Comparison of ENCODE assay signal across 23 cellular contexts in genomic region chr1:231226161-231226560, GRCh38. TPM values are rescaled to one million over a fixed set of nuclear protein-coding genes. Genes with fewer than 3 reads are reported as not detected.
DNase-seq lines count a peak whose midpoint lies in the region; ATAC-seq, FAIRE-seq and TF ChIP-seq lines count a peak whose summit lies in the region.
"Had no signal": no experiment of that assay in that cellular context is flagged by ENCODE, and none has a peak within 500 bp of the region (broad histone marks: within the 10 kb centered on the region; RNA-seq: fewer than 3 reads in every experiment).

No MANE protein-coding gene starts in this region.

- H3K4me3 Mint-ChIP-seq in central memory CD8-positive, alpha-beta T cell = no peak overlapping the region
- no peak overlapping the region for H3K4me3 Mint-ChIP-seq in memory B cell
- H3K4me3 Mint-ChIP-seq: CD4-positive, CD25-positive, alpha-beta regulatory T cell; CD8-positive, alpha-beta memory T cell; H9; IgD-negative memory B cell had no signal

- H2BK12ac ChIP-seq in neuronal stem cell (ENCODE audit: low read length) = no peak overlapping the region

- peaks cover 7% of the 10 kb centered on the region for H3K4me1 ChIP-seq in HepG2 (ENCODE audit: insufficient read depth, low read length)
- peaks cover 0 to 5% (median 0%) of the 10 kb centered on the region in 4 donors for H3K4me1 ChIP-seq in right lobe of liver
- H3K4me1 ChIP-seq in neuronal stem cell (ENCODE audit: control insufficient read depth in 2 of 2, insufficient read depth in 1 of 2, low read depth in 1 of 2, low read length in 2 of 2) = no peaks in the 10 kb centered on the region
- H3K4me1 ChIP-seq: BE2C had no signal

- TF ChIP-seq RAD21 in HepG2 (CRISPR knock-in tag; IDR thresholded peaks at IDR 0.05) = no peak

- H3K36me3 ChIP-seq in HepG2 (replicated peaks in 1 of 2; ENCODE audit: control insufficient read depth in 1 of 2, insufficient read depth in 2 of 2, low read length in 2 of 2) (peaks cover 10 to 54% of the 10 kb centered on the region in 2 experiments), right lobe of liver (peaks cover 0 to 68% (median 26%) of the 10 kb centered on the region in 4 donors), neuronal stem cell (replicated peaks in 1 of 2; ENCODE audit: control insufficient read depth in 2 of 2, insufficient read depth in 2 of 2, low read length in 2 of 2) (peaks cover 15 to 67% of the 10 kb centered on the region in 2 donors)

- H2AFZ ChIP-seq in HepG2 (ENCODE audit: low read length) (no peak overlapping the region), neuronal stem cell (ENCODE audit: low read length) (no peak overlapping the region)

- H3K4ac ChIP-seq in neuronal stem cell (ENCODE audit: low read length) = no peak overlapping the region

- no peaks in the 10 kb centered on the region for H3K79me1 ChIP-seq in neuronal stem cell (ENCODE audit: low read depth, low read length)

- TSS peak; percentile 18 for BruUV-seq in HepG2 (replicated peaks; lab: Mats Ljungman, UMichigan)

- H3K27me3 Mint-ChIP-seq in central memory CD8-positive, alpha-beta T cell = no peaks in the 10 kb centered on the region
- no peaks in the 10 kb centered on the region for H3K27me3 Mint-ChIP-seq in memory B cell
- H3K27me3 Mint-ChIP-seq: CD4-positive, CD25-positive, alpha-beta regulatory T cell; CD8-positive, alpha-beta memory T cell; IgD-negative memory B cell had no signal

- H3K4me3 ChIP-seq in HepG2 (replicated peaks in 1 of 3; ENCODE audit: insufficient read depth in 1 of 3, low read depth in 2 of 3, low read length in 3 of 3) (no peak overlapping the region), right lobe of liver (no peak overlapping the region), neuronal stem cell (ENCODE audit: low read length in 2 of 2) (no peak overlapping the region)
- H3K4me3 ChIP-seq: GM12878 had no signal

- TF ChIP-seq POLR2A in HepG2 (IDR thresholded peaks at IDR 0.05; ENCODE audit: insufficient read depth in 1 of 2, low read depth in 2 of 2, low read length in 2 of 2) (no peak), right lobe of liver (IDR thresholded peaks at IDR 0.05) (no peak)

- no peak overlapping the region for H2BK5ac ChIP-seq in neuronal stem cell (ENCODE audit: low read length)

- H3K4me1 Mint-ChIP-seq in central memory CD8-positive, alpha-beta T cell = peaks cover 12% of the 10 kb centered on the region
- peaks cover 6% of the 10 kb centered on the region for H3K4me1 Mint-ChIP-seq in memory B cell
- H3K4me1 Mint-ChIP-seq: H9 had no signal

- H3K14ac ChIP-seq in neuronal stem cell (ENCODE audit: low read length) = no peak overlapping the region

- ATAC-seq in HepG2 (no peak), right lobe of liver (no peak), memory B cell (ENCODE audit: low read depth) (no peak), HG02884 (IDR thresholded peaks at IDR 0.05; ENCODE audit: unreplicated experiment) (no peak), HG02852 (IDR thresholded peaks at IDR 0.05; ENCODE audit: unreplicated experiment) (no peak)
- ATAC-seq in central memory CD8-positive, alpha-beta T cell (replicated peaks; ENCODE audit: extremely low read depth, poor library complexity, severe bottlenecking) = no peak
- ATAC-seq: GM12878 had no signal

- TF ChIP-seq CTCF in HepG2 (CRISPR knock-in tag; IDR thresholded peaks at IDR 0.05) = no peak
- TF ChIP-seq CTCF in right lobe of liver (IDR thresholded peaks at IDR 0.05) = no peak

- H2BK15ac ChIP-seq in neuronal stem cell (ENCODE audit: low read length) = no peak overlapping the region

- H4K8ac ChIP-seq in neuronal stem cell (ENCODE audit: low read depth, low read length) = no peak overlapping the region

- no peak overlapping the region for H4K91ac ChIP-seq in neuronal stem cell (ENCODE audit: low read depth, low read length, poor library complexity)

- H3K27ac Mint-ChIP-seq in central memory CD8-positive, alpha-beta T cell (ENCODE audit: low read depth) = peak overlapping the region; percentile 49
- H3K27ac Mint-ChIP-seq in memory B cell = peak overlapping the region; percentile 55
- H3K27ac Mint-ChIP-seq: CD4-positive, CD25-positive, alpha-beta regulatory T cell; H9 had no signal

- no peak for FAIRE-seq in HepG2 (lab: Jason Lieb, UNC)
- FAIRE-seq: GM12878, H1, HTR-8/SVneo had no signal

- in situ Hi-C loops in HepG2 (cut with HindIII; ENCODE audit: extremely low pct_ligation_motif_present, low pct_unique_long_range_greater_than_20kb) = no loop called here

- no peaks in the 10 kb centered on the region for H4K20me1 ChIP-seq in HepG2 (ENCODE audit: insufficient read depth, low read length)

- DNase-seq in HepG2 (ENCODE audit: low spot score) (no peak), right lobe of liver (no peak), memory B cell (ENCODE audit: low spot score in 2 of 2) (no peak), neuronal stem cell (ENCODE audit: low spot score) (no peak), AML-193 (lab: John Stamatoyannopoulos, UW) (no peak)
- no peak for DNase-seq in central memory CD8-positive, alpha-beta T cell (ENCODE audit: low spot score in 2 of 2)
- DNase-seq: 8988T; BE2C; C1 segment of cervical spinal cord; CD4-positive, CD25-positive, alpha-beta regulatory T cell; CD8-positive, alpha-beta memory T cell; COR-L47; DMS 273 treated with DMSO at 0.1 percent for 48 hours; DMS53; DND-41; EL; H9 had no signal

- WGBS in HepG2 (ENCODE audit: low lambda C conversion rate) = 95% methylated on average over 7 of the region's 7 CpGs
- WGBS in right lobe of liver (ENCODE audit: insufficient coverage, low coverage, low lambda C conversion rate, missing lambda C conversion rate) = 90% methylated on average over 6 of the region's 7 CpGs
- WGBS in neuronal stem cell (ENCODE audit: extremely low coverage in 2 of 2, insufficient read length in 2 of 2, insufficient replicate concordance in 1 of 2), 2 donors = no CpG with 5 or more reads among the region's 7 CpGs

- no peak overlapping the region for H3K27ac ChIP-seq in HepG2 (ENCODE audit: extremely low read length, insufficient read depth, low read length)
- no peak overlapping the region for H3K27ac ChIP-seq in right lobe of liver
- H3K27ac ChIP-seq in neuronal stem cell (replicated peaks; ENCODE audit: low read length) = no peak overlapping the region

- H3K4me2 ChIP-seq in HepG2 (ENCODE audit: low read depth, low read length) = no peak overlapping the region
- no peak overlapping the region for H3K4me2 ChIP-seq in neuronal stem cell (ENCODE audit: insufficient read depth, low read length, poor library complexity, severe bottlenecking)

- H3K18ac ChIP-seq in neuronal stem cell (ENCODE audit: low read length) = no peak overlapping the region

- TF ChIP-seq EP300 in HepG2 (IDR thresholded peaks at IDR 0.05; ENCODE audit: low read depth in 2 of 2, low read length in 2 of 2) (no peak), HepG2 (CRISPR knock-in tag; IDR thresholded peaks at IDR 0.05; ENCODE audit: borderline replicate concordance) (no peak)

- no peak overlapping the region for H3K23ac ChIP-seq in neuronal stem cell (ENCODE audit: low read depth, low read length, poor library complexity)

- H3K9ac ChIP-seq in HepG2 (ENCODE audit: insufficient read depth, low read depth, low read length) = no peak overlapping the region
- H3K9ac ChIP-seq in neuronal stem cell (ENCODE audit: low read depth, low read length, poor library complexity) = no peak overlapping the region

- H3K27me3 ChIP-seq in HepG2 (ENCODE audit: control insufficient read depth in 1 of 2, insufficient read depth in 2 of 2, low read length in 2 of 2) (no peaks in the 10 kb centered on the region), right lobe of liver (no peaks in the 10 kb centered on the region), neuronal stem cell (ENCODE audit: control insufficient read depth in 3 of 3, insufficient read depth in 3 of 3, low read depth in 1 of 3, low read length in 3 of 3) (no peaks in the 10 kb centered on the region)
- H3K27me3 ChIP-seq: BE2C had no signal

- CTCF ChIA-PET in HepG2 (lab: Yijun Ruan, JAX; ENCODE audit: low intra/inter-chr PET ratio, low total read pairs) = no interaction called here

- POLR2A ChIA-PET in HepG2 (lab: Yijun Ruan, JAX) = no interaction called here

- intact Hi-C loops in HepG2 (cut with micrococcal nuclease; ENCODE audit: unreplicated experiment) = no loop called here
- intact Hi-C loops in right lobe of liver (cut with DNase I) = no loop called here

- H2BK120ac ChIP-seq in neuronal stem cell (ENCODE audit: low read depth, low read length) = no peak overlapping the region

- peaks cover 3% of the 10 kb centered on the region for H3K79me2 ChIP-seq in HepG2 (ENCODE audit: insufficient read depth, low read length)

- H3K9me3 ChIP-seq in HepG2 (ENCODE audit: low read length) (no peaks in the 10 kb centered on the region), right lobe of liver (no peaks in the 10 kb centered on the region), neuronal stem cell (replicated peaks in 1 of 2; ENCODE audit: control insufficient read depth in 2 of 2, insufficient read depth in 1 of 2, low read depth in 1 of 2, low read length in 2 of 2) (no peaks in the 10 kb centered on the region)
- H3K9me3 ChIP-seq: BE2C had no signal

- peaks cover 45% of the 10 kb centered on the region for H3K36me3 Mint-ChIP-seq in central memory CD8-positive, alpha-beta T cell (ENCODE audit: insufficient read depth)
- peaks cover 37% of the 10 kb centered on the region for H3K36me3 Mint-ChIP-seq in memory B cell

- H2AK5ac ChIP-seq in neuronal stem cell (ENCODE audit: low read depth, low read length) = no peak overlapping the region

- H3K9me3 Mint-ChIP-seq in central memory CD8-positive, alpha-beta T cell = no peaks in the 10 kb centered on the region
- H3K9me3 Mint-ChIP-seq in memory B cell = no peaks in the 10 kb centered on the region
- H3K9me3 Mint-ChIP-seq: CD4-positive, CD25-positive, alpha-beta regulatory T cell; CD8-positive, alpha-beta memory T cell; H9; IgD-negative memory B cell had no signal

RNA-seq across cellular contexts. Expression of gene GNPAT, which starts 14.9 kb away (rescaled TPM):
- total RNA-seq in HepG2 (2016; rRNA removed; fragmentation: Illumina TruSeq; extraction: Trizol) (114 and 153 TPM in 2 replicates), right lobe of liver (10 to 100 TPM; 18.5 to 24.3 (median 20.1) TPM)
- 43.6 and 44.9 TPM in 2 replicates for total RNA-seq in HepG2 (2016; cell fraction: cytosol; rRNA removed; fragmentation: Illumina TruSeq; extraction: Trizol; ENCODE audit: low read depth)
- total RNA-seq in HepG2 (2016; cell fraction: insoluble cytoplasmic fraction; rRNA removed; fragmentation: Illumina TruSeq; extraction: Trizol) = 115 and 154 TPM in 2 replicates
- 112 and 113 TPM in 2 replicates for total RNA-seq in HepG2 (2016; cell fraction: membrane; rRNA removed; fragmentation: Illumina TruSeq; extraction: Trizol)
- total RNA-seq in HepG2 (2016; cell fraction: nucleus; rRNA removed; fragmentation: Illumina TruSeq; extraction: Trizol) = 69.6 and 78.0 TPM in 2 replicates
- polyA plus RNA-seq in HepG2 (2011; rRNA removed) = 48.6 and 58.3 TPM in 2 replicates
- polyA plus RNA-seq in HepG2 (2011; cell fraction: cytosol; rRNA removed) = 24.1 and 35.3 TPM in 2 replicates
- polyA plus RNA-seq in HepG2 (2011; cell fraction: nucleus; rRNA removed) = 54.5 and 54.9 TPM in 2 replicates
- polyA plus RNA-seq in HepG2 (2012) = 56.1 and 60.9 TPM in 2 replicates
- 34.1 and 42.7 TPM in 2 replicates for polyA plus RNA-seq in HepG2 (2016; cell fraction: cytosol; fragmentation: Illumina TruSeq; extraction: Trizol; ENCODE audit: low read depth)
- 112 and 114 TPM in 2 replicates for polyA plus RNA-seq in HepG2 (2016; cell fraction: insoluble cytoplasmic fraction; fragmentation: Illumina TruSeq; extraction: Trizol; ENCODE audit: low read depth)
- polyA plus RNA-seq in HepG2 (2016; cell fraction: membrane; fragmentation: Illumina TruSeq; extraction: Trizol; ENCODE audit: low read depth) = 70.4 and 72.1 TPM in 2 replicates
- 110 and 111 TPM in 2 replicates for polyA plus RNA-seq in HepG2 (2016; cell fraction: nucleus; fragmentation: Illumina TruSeq; extraction: Trizol; ENCODE audit: insufficient read depth, low read depth)
- polyA minus RNA-seq in HepG2 (2011; rRNA and poly(A)+ RNA removed; ENCODE audit: low replicate concordance) = 29.1 and 41.3 TPM in 2 replicates
- polyA minus RNA-seq in HepG2 (2011; cell fraction: cytosol; rRNA and poly(A)+ RNA removed) = 45.6 and 55.3 TPM in 2 replicates
- 66.1 and 72.4 TPM in 2 replicates for polyA minus RNA-seq in HepG2 (2011; cell fraction: nucleus; rRNA and poly(A)+ RNA removed)
- polyA plus RNA-seq in neuronal stem cell (2013, experiment 1 of 2) = 68.5 TPM
- 70.8 TPM for polyA plus RNA-seq in neuronal stem cell (2013, experiment 2 of 2)
